8 cellular contexts compared by ENCODE assay signal in genomic region chr6:105993769-105994521, GRCh38.
DNase-seq lines count a peak whose midpoint lies in the region; ATAC-seq and TF ChIP-seq lines count a peak whose summit lies in the region.

No MANE protein-coding gene starts in this region.

- H2AK5ac ChIP-seq in mesendoderm (ENCODE audit: low read length), result no peak overlapping the region

- CTCF ChIA-PET in activated B cell treated with CpG ODN at 0.5 μM for 24 hours (lab: Charles Lee), result interaction anchor here (1.0 to 4.4 kb wide), 4 partner anchors 92 to 229 kb away, joined by 3 to 42 read pairs (median 8); partner anchors contain the start of gene PRDM1

- WGBS in mesendoderm (ENCODE audit: extremely low coverage, insufficient coverage, low lambda C conversion rate), result no CpG with 5 or more reads among the region's 54 CpGs

- peaks cover 24% of the 10 kb centered on the region for H3K4me1 Mint-ChIP-seq in activated B cell treated with CpG ODN at 0.5 μM for 24 hours
- H3K4me1 Mint-ChIP-seq in dendritic cell treated with granulocyte-macrophage colony-stimulating factor and Interleukin-4, amounts not matched to agents 40 ng/mL and 50 ng/mL, for 4 days (ENCODE audit: low read depth), result peaks cover 47% of the 10 kb centered on the region

- peaks cover 27% of the 10 kb centered on the region for H3K27me3 Mint-ChIP-seq in activated B cell treated with CpG ODN at 0.5 μM for 24 hours
- peaks cover 10% of the 10 kb centered on the region for H3K27me3 Mint-ChIP-seq in dendritic cell treated with granulocyte-macrophage colony-stimulating factor and Interleukin-4, amounts not matched to agents 40 ng/mL and 50 ng/mL, for 4 days

- no peak for TF ChIP-seq CTCF in activated B cell treated with CpG ODN at 0.5 μM for 24 hours (IDR thresholded peaks at IDR 0.05)

- H2BK15ac ChIP-seq in mesendoderm (replicated peaks; ENCODE audit: low read depth), result no peak overlapping the region

- peaks cover 4% of the 10 kb centered on the region for H3K4me1 ChIP-seq in mesendoderm (ENCODE audit: control insufficient read depth, low read depth, low read length)

- intact Hi-C loops in Right ventricle myocardium inferior (cut with DNase I), result loop anchor here (5.0 to 10.0 kb wide), 4 partner anchors 93 to 262 kb away; partner anchors contain the start of gene PRDM1
- intact Hi-C loops in cardiac septum (cut with DNase I), result loop anchor here (5.0 kb wide), 2 partner anchors 93 to 502 kb away; partner anchors contain the start of gene PRDM1
- intact Hi-C loops in activated B cell treated with CpG ODN at 0.5 μM for 24 hours (cut with micrococcal nuclease), result loop anchor here (1.0 to 10.0 kb wide), 11 partner anchors 112 to 1123 kb away; partner anchors contain the start of genes ATG5, BEND3 and LIN28B
- intact Hi-C loops in dendritic cell treated with granulocyte-macrophage colony-stimulating factor and Interleukin-4, amounts not matched to agents 40 ng/mL and 50 ng/mL, for 4 days (cut with micrococcal nuclease), result loop anchor here (1.0 to 10.0 kb wide), 6 partner anchors 11 to 509 kb away; partner anchors contain the start of gene PRDM1

- peak overlapping the region; percentile 25 for H3K18ac ChIP-seq in mesendoderm (ENCODE audit: low read length)

- no peak overlapping the region for H4K8ac ChIP-seq in mesendoderm (ENCODE audit: low read depth, low read length)

- peak overlapping the region; percentile 97 for H3K27ac Mint-ChIP-seq in activated B cell treated with CpG ODN at 0.5 μM for 24 hours
- peak overlapping the region; percentile 93 for H3K27ac Mint-ChIP-seq in dendritic cell treated with granulocyte-macrophage colony-stimulating factor and Interleukin-4, amounts not matched to agents 40 ng/mL and 50 ng/mL, for 4 days

- H3K23ac ChIP-seq in mesendoderm (ENCODE audit: low read length), result no peak overlapping the region

- H3K27ac ChIP-seq in mesendoderm (ENCODE audit: low read depth, low read length) (no peak overlapping the region), temporal lobe (ENCODE audit: low read depth, low read length) (peak overlapping the region; percentile 12)

- no peak overlapping the region for H3K4ac ChIP-seq in mesendoderm (ENCODE audit: low read depth, low read length)

- H3K56ac ChIP-seq in mesendoderm (ENCODE audit: low read length), result peak overlapping the region; percentile 84

- peaks cover 9% of the 10 kb centered on the region for H3K36me3 Mint-ChIP-seq in activated B cell treated with CpG ODN at 0.5 μM for 24 hours (ENCODE audit: low read depth)
- peaks cover 28% of the 10 kb centered on the region for H3K36me3 Mint-ChIP-seq in dendritic cell treated with granulocyte-macrophage colony-stimulating factor and Interleukin-4, amounts not matched to agents 40 ng/mL and 50 ng/mL, for 4 days (ENCODE audit: low read depth)

- H3K9me3 Mint-ChIP-seq in activated B cell treated with CpG ODN at 0.5 μM for 24 hours, result no peaks in the 10 kb centered on the region
- no peaks in the 10 kb centered on the region for H3K9me3 Mint-ChIP-seq in dendritic cell treated with granulocyte-macrophage colony-stimulating factor and Interleukin-4, amounts not matched to agents 40 ng/mL and 50 ng/mL, for 4 days

- no peaks in the 10 kb centered on the region for H3K79me2 ChIP-seq in mesendoderm (ENCODE audit: control insufficient read depth, insufficient read depth, low read length)

- peaks cover 4% of the 10 kb centered on the region for H3K27me3 ChIP-seq in mesendoderm (ENCODE audit: insufficient read depth, low read length, poor library complexity)

- POLR2A ChIA-PET in activated B cell treated with CpG ODN at 0.5 μM for 24 hours (lab: Charles Lee), result interaction anchor here (0.8 to 4.5 kb wide), 13 partner anchors 12 to 332 kb away, joined by 3 to 58 read pairs (median 4); partner anchors contain the start of genes ATG5 and PRDM1

- H3K9ac ChIP-seq in mesendoderm (ENCODE audit: low read length), result peak overlapping the region; percentile 70

- no peaks in the 10 kb centered on the region for H3K36me3 ChIP-seq in mesendoderm (ENCODE audit: control insufficient read depth, insufficient read depth, low read length)

- H3K4me3 ChIP-seq in mesendoderm (ENCODE audit: low read length), result peak overlapping the region; percentile 50

- H2BK5ac ChIP-seq in mesendoderm (ENCODE audit: low read length), result no peak overlapping the region

- H3K79me1 ChIP-seq in mesendoderm (ENCODE audit: low read length), result no peaks in the 10 kb centered on the region

- no peak overlapping the region for H4K5ac ChIP-seq in mesendoderm (ENCODE audit: low read length)

- peak overlapping the region; percentile 94 for H3K4me2 ChIP-seq in mesendoderm (ENCODE audit: low read length)

- peak; percentile 61 for ATAC-seq in Right ventricle myocardium inferior
- ATAC-seq in activated B cell treated with CpG ODN at 0.5 μM for 24 hours (ENCODE audit: low read depth), result peak; percentile 21

- peak overlapping the region; percentile 96 for H3K4me3 Mint-ChIP-seq in activated B cell treated with CpG ODN at 0.5 μM for 24 hours
- peak overlapping the region; percentile 93 for H3K4me3 Mint-ChIP-seq in dendritic cell treated with granulocyte-macrophage colony-stimulating factor and Interleukin-4, amounts not matched to agents 40 ng/mL and 50 ng/mL, for 4 days

- DNase-seq in Right ventricle myocardium inferior (ENCODE audit: missing footprints) (peak; percentile 72), cardiac septum (ENCODE audit: low spot score) (no peak), activated B cell treated with CpG ODN at 0.5 μM for 24 hours (peak; percentile 43), mesendoderm (peak; percentile 48), DMS79 treated with DMSO at 0.1 percent for 48 hours (lab: John Stamatoyannopoulos, UW) (no peak), NCI-H345 (lab: John Stamatoyannopoulos, UW) (no peak)

- peak overlapping the region; percentile 16 for H2BK120ac ChIP-seq in mesendoderm (ENCODE audit: low read depth, low read length)

Comparison
In these comparisons a context has a peak if more than half of its experiments do, and no peak if none do; other contexts are left out.
1. DNase-seq: peak in Right ventricle myocardium inferior (single experiment), activated B cell treated with CpG ODN at 0.5 μM for 24 hours (single experiment) and mesendoderm (single experiment); none in cardiac septum (single experiment), DMS79 treated with DMSO at 0.1 percent for 48 hours (single experiment) and NCI-H345 (single experiment).